ENCODE assay signal across 8 cellular contexts in the genomic region with DNA sequence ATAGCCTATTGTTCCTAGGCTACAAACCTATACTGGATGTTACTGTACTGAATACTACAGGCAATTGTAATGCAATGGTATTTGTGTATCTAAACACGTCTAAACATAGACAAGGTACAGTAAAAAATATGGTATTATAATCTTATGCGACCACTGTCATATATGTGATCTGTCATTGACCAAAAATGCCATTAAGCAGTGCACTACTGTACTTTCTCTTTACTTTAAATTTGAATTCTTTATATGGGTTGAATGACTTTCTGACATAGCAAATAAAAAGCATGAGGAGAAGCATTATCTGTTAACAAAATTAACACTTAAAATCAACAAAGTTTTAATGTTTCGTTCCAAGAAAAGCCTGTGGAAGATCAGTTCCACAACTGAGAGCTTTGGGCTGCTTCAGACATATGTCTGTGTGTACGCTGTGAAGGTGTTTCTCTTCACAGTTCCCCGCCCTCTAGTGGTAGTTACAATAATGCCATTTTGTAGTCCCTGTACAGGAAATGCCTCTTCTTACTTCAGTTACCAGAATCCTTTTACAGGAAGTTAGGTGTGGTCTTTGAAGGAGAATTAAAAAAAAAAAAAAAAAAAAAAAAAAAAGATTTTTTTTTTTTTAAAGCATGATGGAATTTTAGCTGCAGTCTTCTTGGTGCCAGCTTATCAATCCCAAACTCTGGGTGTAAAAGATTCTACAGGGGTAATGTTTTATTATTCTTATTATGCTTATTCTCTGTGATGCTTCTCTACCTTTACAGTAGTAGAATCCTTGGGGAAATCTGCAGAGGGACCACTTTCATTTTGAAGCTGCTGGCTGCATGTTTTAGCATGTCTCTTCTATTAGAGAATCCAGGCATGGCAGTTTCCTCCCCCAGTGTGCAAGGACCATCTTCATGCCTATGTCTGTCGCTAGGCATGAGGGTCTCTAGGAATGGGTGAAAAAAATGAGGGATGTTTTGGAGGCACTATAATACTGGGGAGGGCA. TPM values are rescaled to one million over a fixed set of nuclear protein-coding genes. Genes with fewer than 3 reads are reported as not detected.
A peak's percentile ranks its signal among the peaks of the same experiment; 100 is the strongest.
DNase-seq lines count a peak whose midpoint lies in the region; ATAC-seq lines count a peak whose summit lies in the region.

No MANE protein-coding gene starts in this region.

- H3K27me3 ChIP-seq in trophoblast cell (ENCODE audit: insufficient read depth, low read length): no peaks in the 10 kb centered on the region

- no CpG with 5 or more reads among the region's 6 CpGs for WGBS in trophoblast cell (ENCODE audit: extremely low coverage, insufficient coverage, insufficient read length)

- H2BK120ac ChIP-seq in trophoblast cell (ENCODE audit: insufficient read depth, low read length, poor library complexity): no peak overlapping the region

- H3K27ac Mint-ChIP-seq in activated CD4-positive, alpha-beta memory T cell treated with anti-CD3 and anti-CD28 coated beads, Interleukin-2, amount 10 ng/mL, durations not matched to agents 7 days and 5 days: no peak overlapping the region
- no peak overlapping the region for H3K27ac Mint-ChIP-seq in activated CD4-positive, alpha-beta memory T cell treated with anti-CD3 and anti-CD28 coated beads for 36 hours
- H3K27ac Mint-ChIP-seq in activated naive CD8-positive, alpha-beta T cell treated with anti-CD3 and anti-CD28 coated beads for 36 hours: no peak overlapping the region

- no peak overlapping the region for H3K4me3 Mint-ChIP-seq in activated CD4-positive, alpha-beta memory T cell treated with anti-CD3 and anti-CD28 coated beads, Interleukin-2, amount 10 ng/mL, durations not matched to agents 7 days and 5 days
- H3K4me3 Mint-ChIP-seq in activated CD4-positive, alpha-beta memory T cell treated with anti-CD3 and anti-CD28 coated beads for 36 hours: no peak overlapping the region
- no peak overlapping the region for H3K4me3 Mint-ChIP-seq in activated naive CD8-positive, alpha-beta T cell treated with anti-CD3 and anti-CD28 coated beads for 36 hours

- no peaks in the 10 kb centered on the region for H3K36me3 ChIP-seq in trophoblast cell (ENCODE audit: control insufficient read depth in 1 of 2, insufficient read depth in 2 of 2, low read length in 2 of 2)

- no peaks in the 10 kb centered on the region for H3K79me1 ChIP-seq in trophoblast cell (ENCODE audit: low read length)

- H3K4me1 ChIP-seq in trophoblast cell (ENCODE audit: control insufficient read depth in 1 of 2, insufficient read depth in 2 of 2, low read length in 2 of 2): no peaks in the 10 kb centered on the region

- DNase-seq in activated CD4-positive, alpha-beta memory T cell treated with anti-CD3 and anti-CD28 coated beads, Interleukin-2, amount 10 ng/mL, durations not matched to agents 7 days and 5 days: peak; percentile 31
- DNase-seq in activated CD4-positive, alpha-beta memory T cell treated with anti-CD3 and anti-CD28 coated beads for 36 hours: no peak
- DNase-seq in HS-5 (ENCODE audit: low read depth) (peak; percentile 78), NCI-H748 treated with DMSO at 0.1 percent for 48 hours (lab: John Stamatoyannopoulos, UW) (peak; percentile 96), Right ventricle myocardium superior (no peak), trophoblast cell (peak; percentile 55 to 95)
- DNase-seq in activated naive CD8-positive, alpha-beta T cell treated with anti-CD3 and anti-CD28 coated beads for 36 hours: peak; percentile 21

- H3K4ac ChIP-seq in trophoblast cell (ENCODE audit: low read depth, low read length): no peak overlapping the region

- intact Hi-C loops in activated CD4-positive, alpha-beta memory T cell treated with anti-CD3 and anti-CD28 coated beads for 36 hours (cut with micrococcal nuclease): loop anchor here (1.0 to 10.0 kb wide), 4 partner anchors 56 to 581 kb away; a partner anchor contains a TSS
- intact Hi-C loops in Right ventricle myocardium superior (cut with DNase I): loop anchor here (5.0 to 10.0 kb wide), 2 partner anchors 51 to 279 kb away; no protein-coding TSS in a partner anchor

- H2AK5ac ChIP-seq in trophoblast cell (ENCODE audit: low read length): no peak overlapping the region

- no peaks in the 10 kb centered on the region for H3K9me3 ChIP-seq in trophoblast cell (ENCODE audit: insufficient read depth, low read depth, low read length)

- no peak overlapping the region for H4K91ac ChIP-seq in trophoblast cell (ENCODE audit: low read depth, low read length)

- CTCF ChIA-PET in activated CD4-positive, alpha-beta memory T cell treated with anti-CD3 and anti-CD28 coated beads, Interleukin-2, amount 10 ng/mL, durations not matched to agents 7 days and 5 days (lab: Charles Lee): interaction anchor here (0.7 to 1.4 kb wide), 8 partner anchors 9 to 1795 kb away, joined by 3 to 5 read pairs (median 3); no protein-coding TSS in a partner anchor
- CTCF ChIA-PET in activated CD4-positive, alpha-beta memory T cell treated with anti-CD3 and anti-CD28 coated beads for 36 hours (lab: Charles Lee): interaction anchor here (0.7 to 1.0 kb wide), 3 partner anchors 276 to 581 kb away, joined by 3 to 6 read pairs (median 4); no protein-coding TSS in a partner anchor

- POLR2A ChIA-PET in activated CD4-positive, alpha-beta memory T cell treated with anti-CD3 and anti-CD28 coated beads, Interleukin-2, amount 10 ng/mL, durations not matched to agents 7 days and 5 days (lab: Charles Lee): no interaction called here
- POLR2A ChIA-PET in activated CD4-positive, alpha-beta memory T cell treated with anti-CD3 and anti-CD28 coated beads for 36 hours (lab: Charles Lee): no interaction called here

- no peak overlapping the region for H3K4me3 ChIP-seq in trophoblast cell (ENCODE audit: low read depth, low read length)

- no peak overlapping the region for H3K18ac ChIP-seq in trophoblast cell (ENCODE audit: low read length)

- H4K12ac ChIP-seq in trophoblast cell (ENCODE audit: low read depth, low read length): no peak overlapping the region

- no peaks in the 10 kb centered on the region for H3K36me3 Mint-ChIP-seq in activated CD4-positive, alpha-beta memory T cell treated with anti-CD3 and anti-CD28 coated beads, Interleukin-2, amount 10 ng/mL, durations not matched to agents 7 days and 5 days (ENCODE audit: low read depth)
- no peaks in the 10 kb centered on the region for H3K36me3 Mint-ChIP-seq in activated CD4-positive, alpha-beta memory T cell treated with anti-CD3 and anti-CD28 coated beads for 36 hours
- H3K36me3 Mint-ChIP-seq in activated naive CD8-positive, alpha-beta T cell treated with anti-CD3 and anti-CD28 coated beads for 36 hours: no peaks in the 10 kb centered on the region

- H3K4me2 ChIP-seq in trophoblast cell (ENCODE audit: low read length): no peak overlapping the region

- no peak overlapping the region for H2BK5ac ChIP-seq in trophoblast cell (ENCODE audit: low read depth, low read length, poor library complexity)

- no peaks in the 10 kb centered on the region for H3K27me3 Mint-ChIP-seq in activated CD4-positive, alpha-beta memory T cell treated with anti-CD3 and anti-CD28 coated beads, Interleukin-2, amount 10 ng/mL, durations not matched to agents 7 days and 5 days
- peaks cover 4% of the 10 kb centered on the region for H3K27me3 Mint-ChIP-seq in activated CD4-positive, alpha-beta memory T cell treated with anti-CD3 and anti-CD28 coated beads for 36 hours
- peaks cover 9% of the 10 kb centered on the region for H3K27me3 Mint-ChIP-seq in activated naive CD8-positive, alpha-beta T cell treated with anti-CD3 and anti-CD28 coated beads for 36 hours

- H4K8ac ChIP-seq in trophoblast cell (ENCODE audit: low read depth, low read length): no peak overlapping the region

- no peak overlapping the region for H3K9ac ChIP-seq in trophoblast cell (ENCODE audit: low read length)

- H2BK12ac ChIP-seq in trophoblast cell (ENCODE audit: low read length): no peak overlapping the region

- no peak overlapping the region for H2AFZ ChIP-seq in trophoblast cell (ENCODE audit: insufficient read depth, low read length, poor library complexity)

- H3K23ac ChIP-seq in trophoblast cell (ENCODE audit: low read length): no peak overlapping the region

- H3K79me2 ChIP-seq in trophoblast cell (ENCODE audit: control insufficient read depth, insufficient read depth, low read length, poor library complexity): no peaks in the 10 kb centered on the region

- H3K27ac ChIP-seq in trophoblast cell (ENCODE audit: low read depth, low read length): no peak overlapping the region

- H3K14ac ChIP-seq in trophoblast cell (ENCODE audit: low read length): no peak overlapping the region

- ATAC-seq in GM21526 (IDR thresholded peaks at IDR 0.05; ENCODE audit: low FRiP score, unreplicated experiment) (peak; percentile 100), Right ventricle myocardium superior (ENCODE audit: poor library complexity) (peak; percentile 99)

- H3K4me1 Mint-ChIP-seq in activated CD4-positive, alpha-beta memory T cell treated with anti-CD3 and anti-CD28 coated beads, Interleukin-2, amount 10 ng/mL, durations not matched to agents 7 days and 5 days: peaks cover 3% of the 10 kb centered on the region
- H3K4me1 Mint-ChIP-seq in activated CD4-positive, alpha-beta memory T cell treated with anti-CD3 and anti-CD28 coated beads for 36 hours (ENCODE audit: low read depth): peaks cover 2% of the 10 kb centered on the region
- peaks cover 5% of the 10 kb centered on the region for H3K4me1 Mint-ChIP-seq in activated naive CD8-positive, alpha-beta T cell treated with anti-CD3 and anti-CD28 coated beads for 36 hours

- no peaks in the 10 kb centered on the region for H3K9me3 Mint-ChIP-seq in activated CD4-positive, alpha-beta memory T cell treated with anti-CD3 and anti-CD28 coated beads, Interleukin-2, amount 10 ng/mL, durations not matched to agents 7 days and 5 days
- H3K9me3 Mint-ChIP-seq in activated CD4-positive, alpha-beta memory T cell treated with anti-CD3 and anti-CD28 coated beads for 36 hours: no peaks in the 10 kb centered on the region
- no peaks in the 10 kb centered on the region for H3K9me3 Mint-ChIP-seq in activated naive CD8-positive, alpha-beta T cell treated with anti-CD3 and anti-CD28 coated beads for 36 hours

RNA-seq across cellular contexts. Expression of a gene that starts 54.5 kb away (rescaled TPM):
- total RNA-seq in activated CD4-positive, alpha-beta memory T cell treated with anti-CD3 and anti-CD28 coated beads, Interleukin-2, amount 10 ng/mL, durations not matched to agents 7 days and 5 days: not detected
- not detected for total RNA-seq in activated CD4-positive, alpha-beta memory T cell treated with anti-CD3 and anti-CD28 coated beads for 36 hours
- total RNA-seq in activated naive CD8-positive, alpha-beta T cell treated with anti-CD3 and anti-CD28 coated beads for 36 hours: under 1 TPM; 0.04 to 0.06 TPM
- total RNA-seq in Right ventricle myocardium superior: 0.05 TPM
- polyA plus RNA-seq in trophoblast cell (2013): 0.10 and 0.14 TPM in 2 replicates

Comparison
In these comparisons a context has a peak if more than half of its experiments do, and no peak if none do; other contexts are left out.
1. DNase-seq: peak in activated CD4-positive, alpha-beta memory T cell treated with anti-CD3 and anti-CD28 coated beads, Interleukin-2, amount 10 ng/mL, durations not matched to agents 7 days and 5 days (single experiment), HS-5 (single experiment), NCI-H748 treated with DMSO at 0.1 percent for 48 hours (single experiment), activated naive CD8-positive, alpha-beta T cell treated with anti-CD3 and anti-CD28 coated beads for 36 hours (single experiment) and trophoblast cell (2 of 2); none in activated CD4-positive, alpha-beta memory T cell treated with anti-CD3 and anti-CD28 coated beads for 36 hours (single experiment) and Right ventricle myocardium superior (single experiment).